In the genomic region with DNA sequence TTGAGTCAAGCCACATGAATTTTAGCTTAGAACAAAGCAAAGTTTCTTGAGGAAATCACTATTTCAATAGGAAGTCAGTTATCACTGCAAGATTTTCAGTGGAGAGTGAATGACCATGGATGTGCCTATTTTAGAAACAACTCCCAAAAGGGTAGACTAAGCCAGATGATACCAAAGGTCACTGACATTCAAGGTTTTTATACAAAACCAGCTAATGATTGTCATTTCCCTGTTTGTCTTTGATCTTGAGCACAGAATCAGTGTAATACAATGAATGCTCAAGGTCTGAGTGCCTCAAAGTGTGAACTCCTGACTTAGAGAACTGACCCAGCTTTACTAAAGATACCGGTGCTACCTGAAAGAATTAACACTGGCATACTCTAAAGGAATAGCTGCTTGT, we compare ENCODE assay signal across 20 cellular contexts.
DNase-seq lines count a peak whose midpoint lies in the region; ATAC-seq, FAIRE-seq and TF ChIP-seq lines count a peak whose summit lies in the region.
"Had no signal": no experiment of that assay in that cellular context is flagged by ENCODE, and none has a peak within 500 bp of the region (broad histone marks: within the 10 kb centered on the region; RNA-seq: fewer than 3 reads in every experiment).

No MANE protein-coding gene starts in this region.

- H3K9me3 Mint-ChIP-seq in activated CD4-positive, alpha-beta memory T cell treated with anti-CD3 and anti-CD28 coated beads for 36 hours, result peaks cover 11% of the 10 kb centered on the region

- H2AFZ ChIP-seq in GM23248 (no peak overlapping the region), endothelial cell of umbilical vein (ENCODE audit: low read depth, low read length) (no peak overlapping the region), osteoblast (ENCODE audit: low read length) (no peak overlapping the region)

- in situ Hi-C loops in GM23248 (cut with MboI), result no loop called here

- H3K9me1 ChIP-seq in endothelial cell of umbilical vein (replicated peaks; ENCODE audit: control insufficient read depth, extremely low read depth, insufficient read depth, low read length), result no peaks in the 10 kb centered on the region

- no peaks in the 10 kb centered on the region for H3K4me1 Mint-ChIP-seq in activated CD4-positive, alpha-beta memory T cell treated with anti-CD3 and anti-CD28 coated beads for 36 hours (ENCODE audit: low read depth)
- H3K4me1 Mint-ChIP-seq: CD4-positive, alpha-beta memory T cell had no signal

- H3K27ac ChIP-seq in GM23248 (peak overlapping the region; percentile 94), RWPE2 (ENCODE audit: poor library complexity, severe bottlenecking) (peak overlapping the region; percentile 94), endothelial cell of umbilical vein (ENCODE audit: insufficient read depth, low read depth, low read length) (peak overlapping the region; percentile 7), osteoblast (ENCODE audit: low read depth, low read length) (peak overlapping the region; percentile 99), sigmoid colon (no peak overlapping the region)
- H3K27ac ChIP-seq: RWPE1 had no signal

- POLR2A ChIA-PET in endothelial cell of umbilical vein (lab: Charles Lee), result no interaction called here
- POLR2A ChIA-PET in activated CD4-positive, alpha-beta memory T cell treated with anti-CD3 and anti-CD28 coated beads for 36 hours (lab: Charles Lee), result no interaction called here

- H4K20me1 ChIP-seq in GM23248 (ENCODE audit: insufficient read depth), result no peaks in the 10 kb centered on the region
- H4K20me1 ChIP-seq in endothelial cell of umbilical vein (replicated peaks; ENCODE audit: control insufficient read depth, extremely low read depth, insufficient read depth, low read length), result no peaks in the 10 kb centered on the region
- no peaks in the 10 kb centered on the region for H4K20me1 ChIP-seq in osteoblast (ENCODE audit: insufficient read depth, low read length)

- CTCF ChIA-PET in endothelial cell of umbilical vein (lab: Charles Lee), result no interaction called here
- CTCF ChIA-PET in activated CD4-positive, alpha-beta memory T cell treated with anti-CD3 and anti-CD28 coated beads for 36 hours (lab: Charles Lee), result no interaction called here

- H3K9me2 ChIP-seq in GM23248 (ENCODE audit: insufficient read depth), result no peaks in the 10 kb centered on the region

- no peak for FAIRE-seq in endothelial cell of umbilical vein (lab: Jason Lieb, UNC)
- FAIRE-seq: GM19239 had no signal

- H3K27me3 Mint-ChIP-seq in activated CD4-positive, alpha-beta memory T cell treated with anti-CD3 and anti-CD28 coated beads for 36 hours, result no peaks in the 10 kb centered on the region
- H3K27me3 Mint-ChIP-seq: CD4-positive, alpha-beta memory T cell had no signal

- H3K36me3 Mint-ChIP-seq in activated CD4-positive, alpha-beta memory T cell treated with anti-CD3 and anti-CD28 coated beads for 36 hours, result no peaks in the 10 kb centered on the region
- H3K36me3 Mint-ChIP-seq: CD4-positive, alpha-beta memory T cell had no signal

- ATAC-seq in RWPE2 (ENCODE audit: low read depth), result no peak

- H3K36me3 ChIP-seq in GM23248 (ENCODE audit: low read depth), result no peaks in the 10 kb centered on the region
- no peaks in the 10 kb centered on the region for H3K36me3 ChIP-seq in RWPE2 (ENCODE audit: low read depth)
- no peaks in the 10 kb centered on the region for H3K36me3 ChIP-seq in endothelial cell of umbilical vein (ENCODE audit: control insufficient read depth in 2 of 2, extremely low read depth in 1 of 2, insufficient read depth in 2 of 2, low read length in 2 of 2)
- H3K36me3 ChIP-seq in osteoblast (ENCODE audit: insufficient read depth, low read length), result no peaks in the 10 kb centered on the region
- no peaks in the 10 kb centered on the region for H3K36me3 ChIP-seq in sigmoid colon
- H3K36me3 ChIP-seq: BE2C had no signal

- TF ChIP-seq POLR2A in endothelial cell of umbilical vein (IDR thresholded peaks at IDR 0.05; ENCODE audit: low read depth, low read length) (no peak), sigmoid colon (IDR thresholded peaks at IDR 0.05) (no peak)

- H3K27me3 ChIP-seq in GM23248 (replicated peaks; ENCODE audit: insufficient read depth) (no peaks in the 10 kb centered on the region), RWPE2 (ENCODE audit: insufficient read depth, poor library complexity, severe bottlenecking) (no peaks in the 10 kb centered on the region), endothelial cell of umbilical vein (ENCODE audit: control insufficient read depth in 2 of 2, insufficient read depth in 2 of 2, low read length in 2 of 2) (no peaks in the 10 kb centered on the region), osteoblast (ENCODE audit: insufficient read depth, low read length) (no peaks in the 10 kb centered on the region), sigmoid colon (no peaks in the 10 kb centered on the region)
- H3K27me3 ChIP-seq: BE2C had no signal

- no TSS peak for BruUV-seq in endothelial cell of umbilical vein (replicated peaks; lab: Mats Ljungman, UMichigan)

- intact Hi-C loops in endothelial cell of umbilical vein (cut with micrococcal nuclease) (loop anchor here (5.0 to 10.0 kb wide), 2 partner anchors 114 to 272 kb away; no protein-coding TSS in a partner anchor), sigmoid colon (cut with DNase I) (no loop called here)
- intact Hi-C loops in activated CD4-positive, alpha-beta memory T cell treated with anti-CD3 and anti-CD28 coated beads for 36 hours (cut with micrococcal nuclease), result no loop called here

- H3K4me3 Mint-ChIP-seq in activated CD4-positive, alpha-beta memory T cell treated with anti-CD3 and anti-CD28 coated beads for 36 hours, result no peak overlapping the region
- H3K4me3 Mint-ChIP-seq: CD4-positive, alpha-beta memory T cell had no signal

- no peak for TF ChIP-seq EP300 in sigmoid colon (IDR thresholded peaks at IDR 0.05)

- H3K79me2 ChIP-seq in GM23248 (ENCODE audit: insufficient read depth) (peaks cover 82% of the 10 kb centered on the region), endothelial cell of umbilical vein (ENCODE audit: control insufficient read depth, insufficient read depth, low read length) (peaks cover 21% of the 10 kb centered on the region), osteoblast (ENCODE audit: insufficient read depth, low read length) (peaks cover 60% of the 10 kb centered on the region)

- H3K4me1 ChIP-seq in GM23248 (ENCODE audit: insufficient read depth), result peaks cover 56% of the 10 kb centered on the region
- peaks cover 38% of the 10 kb centered on the region for H3K4me1 ChIP-seq in RWPE2 (ENCODE audit: insufficient read depth, poor library complexity, severe bottlenecking)
- H3K4me1 ChIP-seq in endothelial cell of umbilical vein (ENCODE audit: control insufficient read depth, extremely low read depth, insufficient read depth, low read length), result peaks cover 46% of the 10 kb centered on the region
- H3K4me1 ChIP-seq in osteoblast (ENCODE audit: insufficient read depth, low read length), result peaks cover 83% of the 10 kb centered on the region
- peaks cover 0 to 10% (median 3%) of the 10 kb centered on the region in 4 donors for H3K4me1 ChIP-seq in sigmoid colon

- H3K9ac ChIP-seq in GM23248 (no peak overlapping the region), endothelial cell of umbilical vein (replicated peaks; ENCODE audit: extremely low read depth, insufficient read depth, low read length) (no peak overlapping the region)

- no peak for TF ChIP-seq CTCF in RWPE2 (IDR thresholded peaks at IDR 0.05; ENCODE audit: poor library complexity, severe bottlenecking)
- no peak for TF ChIP-seq CTCF in endothelial cell of umbilical vein (IDR thresholded peaks at IDR 0.05; ENCODE audit: extremely low read depth in 1 of 2, insufficient read depth in 1 of 2, low read depth in 1 of 2, low read length in 2 of 2)
- TF ChIP-seq CTCF in osteoblast (IDR thresholded peaks at IDR 0.05; ENCODE audit: extremely low read depth, low read depth, low read length), result no peak
- no peak for TF ChIP-seq CTCF in sigmoid colon (IDR thresholded peaks at IDR 0.05)

- WGBS in GM23248 (ENCODE audit: low coverage in 1 of 2, low lambda C conversion rate in 2 of 2, missing lambda C conversion rate in 2 of 2), 2 experiments, result 89 to 92% methylated on average over 1 of the region's 1 CpG
- WGBS in sigmoid colon, 2 donors, result 82 to 85% methylated on average over 1 of the region's 1 CpG

- dilution Hi-C loops in endothelial cell of umbilical vein (cut with MboI; ENCODE audit: extremely low pct_ligation_motif_present, low sequenced_read_pairs), result no loop called here

- H3F3A ChIP-seq in GM23248 (ENCODE audit: insufficient read depth), result peaks cover 52% of the 10 kb centered on the region

- DNase-seq in GM23248 (no peak), RWPE2 (ENCODE audit: low spot score) (no peak), endothelial cell of umbilical vein (ENCODE audit: low read depth, low spot score) (peak; percentile 18), osteoblast (ENCODE audit: insufficient read length, low spot score, missing footprints) (no peak), NCI-H2171 (lab: John Stamatoyannopoulos, UW) (no peak), sigmoid colon (no peak)
- no peak for DNase-seq in activated CD4-positive, alpha-beta memory T cell treated with anti-CD3 and anti-CD28 coated beads for 36 hours
- DNase-seq: BE2C; Calu3; CD4-positive, alpha-beta memory T cell; KBM-7; MV-4-11; NCI-H1417; NCI-H187 treated with DMSO at 0.1 percent for 48 hours; NCI-H446; NCI-H69; NK-92 treated with Interleukin-12 subunit alpha and Interleukin-12 subunit beta, amount 100 ng/mL, for 24 hours had no signal

- no peak overlapping the region for H3K27ac Mint-ChIP-seq in activated CD4-positive, alpha-beta memory T cell treated with anti-CD3 and anti-CD28 coated beads for 36 hours
- H3K27ac Mint-ChIP-seq: CD4-positive, alpha-beta memory T cell had no signal

- H3K9me3 ChIP-seq in GM23248 (ENCODE audit: low read depth) (no peaks in the 10 kb centered on the region), RWPE2 (ENCODE audit: severe bottlenecking) (no peaks in the 10 kb centered on the region), endothelial cell of umbilical vein (replicated peaks; ENCODE audit: control insufficient read depth, insufficient read depth, low read length) (no peaks in the 10 kb centered on the region), osteoblast (ENCODE audit: low read depth, low read length) (no peaks in the 10 kb centered on the region), sigmoid colon (no peaks in the 10 kb centered on the region)
- H3K9me3 ChIP-seq: BE2C, HAP-1 had no signal

- H3K4me2 ChIP-seq in GM23248 (ENCODE audit: unreplicated experiment) (no peak overlapping the region), endothelial cell of umbilical vein (ENCODE audit: insufficient read depth, low read length) (no peak overlapping the region), osteoblast (ENCODE audit: insufficient read depth, low read length) (no peak overlapping the region)

- H3K4me3 ChIP-seq in GM23248, result no peak overlapping the region
- H3K4me3 ChIP-seq in RWPE2 (ENCODE audit: severe bottlenecking), result no peak overlapping the region
- no peak overlapping the region for H3K4me3 ChIP-seq in endothelial cell of umbilical vein (replicated peaks in 1 of 3; ENCODE audit: insufficient read depth in 1 of 3, low read depth in 1 of 3, low read length in 3 of 3)
- no peak overlapping the region for H3K4me3 ChIP-seq in osteoblast (ENCODE audit: insufficient read depth, low read length)
- H3K4me3 ChIP-seq in sigmoid colon, result no peak overlapping the region
- H3K4me3 ChIP-seq: HAP-1 had no signal

TF ChIP-seq in endothelial cell of umbilical vein, 7 proteins besides CTCF, POLR2A, EP300 and RAD21 (continues in another document):
- TF ChIP-seq GATA2 (IDR thresholded peaks at IDR 0.05; ENCODE audit: insufficient read depth, insufficient read length, low read depth, low read length), result no peak

Comparison
In these comparisons a context has a peak if more than half of its experiments do, and no peak if none do; other contexts are left out.
1. H3K27ac ChIP-seq: peak in GM23248 (single experiment), RWPE2 (single experiment), endothelial cell of umbilical vein (single experiment) and osteoblast (single experiment); none in sigmoid colon (0 of 4).